8 cellular contexts compared by ENCODE assay signal in genomic region chr6:159760602-159761057, GRCh38. TPM values are rescaled to one million over a fixed set of nuclear protein-coding genes. Genes with fewer than 3 reads are reported as not detected.
DNase-seq lines count a peak whose midpoint lies in the region; ATAC-seq and TF ChIP-seq lines count a peak whose summit lies in the region.

No MANE protein-coding gene starts in this region.

- no peak overlapping the region for H3K23ac ChIP-seq in mesenchymal stem cell (ENCODE audit: low read length in 2 of 2)

- peak overlapping the region; percentile 66 for H4K8ac ChIP-seq in mesenchymal stem cell (ENCODE audit: low read length)

- H3K27ac ChIP-seq in CD8-positive, alpha-beta memory T cell (ENCODE audit: low read depth, low read length) = peak overlapping the region; percentile 99
- H3K27ac ChIP-seq in KOPT-K1 (ENCODE audit: low read depth, low read length, poor library complexity, severe bottlenecking) = peak overlapping the region; percentile 96
- peak overlapping the region; percentile 78 for H3K27ac ChIP-seq in brain microvascular endothelial cell
- H3K27ac ChIP-seq in mesenchymal stem cell (ENCODE audit: low read length, poor library complexity, severe bottlenecking) = peak overlapping the region; percentile 91

- no peak for TF ChIP-seq CTCF in brain microvascular endothelial cell (IDR thresholded peaks at IDR 0.05; ENCODE audit: low read depth, low read length, missing control alignments)

- CTCF ChIA-PET in CD8-positive, alpha-beta memory T cell (lab: Charles Lee) = interaction anchor here (0.8 to 6.1 kb wide), 6 partner anchors 9 to 103 kb away, joined by 3 to 25 read pairs (median 4); partner anchors contain the start of gene SOD2

- H2BK120ac ChIP-seq in mesenchymal stem cell (ENCODE audit: low read depth, low read length) = no peak overlapping the region

- H2BK12ac ChIP-seq in mesenchymal stem cell (ENCODE audit: low read length in 2 of 2) = no peak overlapping the region

- no peak overlapping the region for H2BK15ac ChIP-seq in mesenchymal stem cell (ENCODE audit: low read depth, poor library complexity, severe bottlenecking)

- WGBS in mesenchymal stem cell = 11% methylated on average over 3 of the region's 3 CpGs

- H3K4me3 ChIP-seq in CD8-positive, alpha-beta memory T cell (ENCODE audit: low read length) = peak overlapping the region; percentile 96
- H3K4me3 ChIP-seq in brain microvascular endothelial cell (ENCODE audit: low read depth, low read length) (peak overlapping the region; percentile 91), mesenchymal stem cell (ENCODE audit: insufficient read depth in 1 of 2, low read depth in 1 of 2, low read length in 2 of 2) (peak overlapping the region in 1 of 2 experiments; percentile 80)

- H3K9me3 Mint-ChIP-seq in CD8-positive, alpha-beta memory T cell = no peaks in the 10 kb centered on the region

- H3K27ac Mint-ChIP-seq in CD8-positive, alpha-beta memory T cell = peak overlapping the region; percentile 74 to 99 (median 98)

- no peak overlapping the region for H3K18ac ChIP-seq in mesenchymal stem cell (ENCODE audit: low read depth in 1 of 2, low read length in 2 of 2)

- H3K9ac ChIP-seq in mesenchymal stem cell (ENCODE audit: low read length) = peak overlapping the region; percentile 93

- H3K14ac ChIP-seq in mesenchymal stem cell (ENCODE audit: low read length in 2 of 2) = no peak overlapping the region

- peaks cover 17% of the 10 kb centered on the region for H3K4me1 ChIP-seq in CD8-positive, alpha-beta memory T cell (ENCODE audit: insufficient read depth, low read length)
- peaks cover 21% of the 10 kb centered on the region for H3K4me1 ChIP-seq in mesenchymal stem cell (ENCODE audit: control insufficient read depth, insufficient read depth, low read depth, low read length)

- no peak overlapping the region for H2BK5ac ChIP-seq in mesenchymal stem cell (ENCODE audit: low read depth, low read length, poor library complexity, severe bottlenecking)

- H3K4me3 Mint-ChIP-seq in CD8-positive, alpha-beta memory T cell = peak overlapping the region; percentile 92 to 99 (median 96)

- H3K36me3 Mint-ChIP-seq in CD8-positive, alpha-beta memory T cell = peaks cover 0 to 53% (median 11%) of the 10 kb centered on the region in 3 donors

- no peak for ATAC-seq in HG02840 (IDR thresholded peaks at IDR 0.05; ENCODE audit: low FRiP score, unreplicated experiment)

- H3K79me1 ChIP-seq in mesenchymal stem cell (replicated peaks; ENCODE audit: low read length, poor library complexity, severe bottlenecking) = peaks cover 13% of the 10 kb centered on the region

- H3K4me2 ChIP-seq in mesenchymal stem cell (ENCODE audit: low read length, poor library complexity, severe bottlenecking) = no peak overlapping the region

- no peaks in the 10 kb centered on the region for H3K27me3 ChIP-seq in CD8-positive, alpha-beta memory T cell (ENCODE audit: insufficient read depth, low read length, poor library complexity, severe bottlenecking)
- H3K27me3 ChIP-seq in brain microvascular endothelial cell (replicated peaks) (no peaks in the 10 kb centered on the region), mesenchymal stem cell (ENCODE audit: control insufficient read depth in 1 of 2, insufficient read depth in 1 of 2, low read length in 2 of 2) (no peaks in the 10 kb centered on the region)

- no peak overlapping the region for H3K4ac ChIP-seq in mesenchymal stem cell (ENCODE audit: low read depth in 1 of 2, low read length in 2 of 2)

- no peak overlapping the region for H4K91ac ChIP-seq in mesenchymal stem cell (ENCODE audit: low read length)

- peaks cover 21 to 36% (median 24%) of the 10 kb centered on the region in 3 donors for H3K4me1 Mint-ChIP-seq in CD8-positive, alpha-beta memory T cell

- no peaks in the 10 kb centered on the region for H3K9me3 ChIP-seq in CD8-positive, alpha-beta memory T cell (ENCODE audit: low read length)
- no peaks in the 10 kb centered on the region for H3K9me3 ChIP-seq in KOPT-K1 (ENCODE audit: insufficient read depth, low read length, poor library complexity, severe bottlenecking)
- no peaks in the 10 kb centered on the region for H3K9me3 ChIP-seq in mesenchymal stem cell (ENCODE audit: control insufficient read depth, low read length)

- no peak overlapping the region for H2AK5ac ChIP-seq in mesenchymal stem cell (ENCODE audit: low read length, severe bottlenecking)

- peaks cover 16% of the 10 kb centered on the region for H3K36me3 ChIP-seq in CD8-positive, alpha-beta memory T cell (ENCODE audit: insufficient read depth, low read length)
- H3K36me3 ChIP-seq in KOPT-K1 (ENCODE audit: insufficient read depth, low read length) (peaks cover 59% of the 10 kb centered on the region), brain microvascular endothelial cell (replicated peaks) (peaks cover 29% of the 10 kb centered on the region), mesenchymal stem cell (ENCODE audit: control insufficient read depth in 1 of 2, insufficient read depth in 2 of 2, low read depth in 1 of 2, low read length in 2 of 2) (peaks cover 29 to 61% of the 10 kb centered on the region in 2 experiments)

- H2AFZ ChIP-seq in mesenchymal stem cell (ENCODE audit: low read depth, low read length) = no peak overlapping the region

- in situ Hi-C loops in brain microvascular endothelial cell (cut with HindIII; ENCODE audit: low pct_ligation_motif_present, low sequenced_read_pairs) = no loop called here

- H3K27me3 Mint-ChIP-seq in CD8-positive, alpha-beta memory T cell = no peaks in the 10 kb centered on the region

- POLR2A ChIA-PET in CD8-positive, alpha-beta memory T cell (lab: Charles Lee) = interaction anchor here (0.6 to 4.7 kb wide), 6 partner anchors 28 to 69 kb away, joined by 3 to 76 read pairs (median 13); partner anchors contain the start of genes MRPL18, TCP1 and WTAP

- no peak for DNase-seq in CD8-positive, alpha-beta memory T cell
- peak; percentile 49 for DNase-seq in brain microvascular endothelial cell
- peak; percentile 64 for DNase-seq in mesenchymal stem cell
- DNase-seq in stimulated activated naive CD4-positive, alpha-beta T cell (lab: John Stamatoyannopoulos, UW) = no peak
- DNase-seq in NCI-H2081 treated with DMSO at 0.1 percent for 48 hours (lab: John Stamatoyannopoulos, UW) = no peak
- no peak for DNase-seq in SK-N-DZ (ENCODE audit: low spot score)

RNA-seq across cellular contexts. Expression of gene ACAT2, which starts 1.2 kb away (rescaled TPM):
- total RNA-seq in CD8-positive, alpha-beta memory T cell = 10 to 100 TPM; 68.8 to 69.7 TPM
- polyA plus RNA-seq in CD8-positive, alpha-beta memory T cell = 33.3 TPM
- 90.6 TPM for polyA plus RNA-seq in mesenchymal stem cell (2013, experiment 1 of 2)
- 91.2 TPM for polyA plus RNA-seq in mesenchymal stem cell (2013, experiment 2 of 2)
- 124 and 131 TPM in 2 replicates for polyA plus RNA-seq in SK-N-DZ (2014; cell fraction: cytosol; rRNA removed)
- polyA plus RNA-seq in SK-N-DZ (2014; cell fraction: nucleus; rRNA removed) = 75.1 and 90.2 TPM in 2 replicates

RNA-seq across cellular contexts. Expression of gene TCP1, which starts 28.8 kb away (rescaled TPM):
- total RNA-seq in CD8-positive, alpha-beta memory T cell = 100 to 1,000 TPM; 589 to 617 TPM
- polyA plus RNA-seq in CD8-positive, alpha-beta memory T cell = 98.2 TPM
- polyA plus RNA-seq in mesenchymal stem cell (2013, experiment 1 of 2) = 92.8 TPM
- polyA plus RNA-seq in mesenchymal stem cell (2013, experiment 2 of 2) = 97.3 TPM
- 379 and 427 TPM in 2 replicates for polyA plus RNA-seq in SK-N-DZ (2014; cell fraction: cytosol; rRNA removed)
- 407 and 443 TPM in 2 replicates for polyA plus RNA-seq in SK-N-DZ (2014; cell fraction: nucleus; rRNA removed)

RNA-seq across cellular contexts. Expression of gene MRPL18, which starts 29.6 kb away (rescaled TPM):
- 100 to 1,000 TPM; 129 to 130 TPM for total RNA-seq in CD8-positive, alpha-beta memory T cell
- polyA plus RNA-seq in CD8-positive, alpha-beta memory T cell = 101 TPM
- polyA plus RNA-seq in mesenchymal stem cell (2013, experiment 1 of 2) = 57.8 TPM
- polyA plus RNA-seq in mesenchymal stem cell (2013, experiment 2 of 2) = 58.5 TPM
- polyA plus RNA-seq in SK-N-DZ (2014; cell fraction: cytosol; rRNA removed) = 134 and 165 TPM in 2 replicates
- polyA plus RNA-seq in SK-N-DZ (2014; cell fraction: nucleus; rRNA removed) = 74.3 and 77.3 TPM in 2 replicates

RNA-seq across cellular contexts. Expression of gene WTAP, which starts 33.3 kb away (rescaled TPM):
- total RNA-seq in CD8-positive, alpha-beta memory T cell = 100 to 1,000 TPM in 1 of 2 experiments, 10 to 100 TPM in 1; 95.1 to 103 TPM
- 149 TPM for polyA plus RNA-seq in CD8-positive, alpha-beta memory T cell
- 66.5 TPM for polyA plus RNA-seq in mesenchymal stem cell (2013, experiment 1 of 2)
- polyA plus RNA-seq in mesenchymal stem cell (2013, experiment 2 of 2) = 69.2 TPM
- polyA plus RNA-seq in SK-N-DZ (2014; cell fraction: cytosol; rRNA removed) = 69.2 and 80.0 TPM in 2 replicates
- polyA plus RNA-seq in SK-N-DZ (2014; cell fraction: nucleus; rRNA removed) = 55.7 and 72.7 TPM in 2 replicates

RNA-seq across cellular contexts. Expression of gene PNLDC1, which starts 39.4 kb away (rescaled TPM):
- total RNA-seq in CD8-positive, alpha-beta memory T cell = under 1 TPM; 0.39 to 0.80 TPM
- polyA plus RNA-seq in CD8-positive, alpha-beta memory T cell = not detected
- polyA plus RNA-seq in mesenchymal stem cell (2013, experiment 1 of 2) = 0.03 TPM
- 0.03 TPM for polyA plus RNA-seq in mesenchymal stem cell (2013, experiment 2 of 2)
- polyA plus RNA-seq in SK-N-DZ (2014; cell fraction: cytosol; rRNA removed) = not detected in 2 replicates
- 0.12 and 0.35 TPM in 2 replicates for polyA plus RNA-seq in SK-N-DZ (2014; cell fraction: nucleus; rRNA removed)

Comparison
In these comparisons a context has a peak if more than half of its experiments do, and no peak if none do; other contexts are left out.
1. DNase-seq: peak in brain microvascular endothelial cell (single experiment) and mesenchymal stem cell (single experiment); none in CD8-positive, alpha-beta memory T cell (0 of 5), stimulated activated naive CD4-positive, alpha-beta T cell (0 of 6), NCI-H2081 treated with DMSO at 0.1 percent for 48 hours (single experiment) and SK-N-DZ (single experiment).
2. Peak in every context shown above with its lines, with median percentiles within 50 percentile points of each other: H3K27ac ChIP-seq.